Comparison of ENCODE assay signal across 26 cellular contexts in the genomic region with DNA sequence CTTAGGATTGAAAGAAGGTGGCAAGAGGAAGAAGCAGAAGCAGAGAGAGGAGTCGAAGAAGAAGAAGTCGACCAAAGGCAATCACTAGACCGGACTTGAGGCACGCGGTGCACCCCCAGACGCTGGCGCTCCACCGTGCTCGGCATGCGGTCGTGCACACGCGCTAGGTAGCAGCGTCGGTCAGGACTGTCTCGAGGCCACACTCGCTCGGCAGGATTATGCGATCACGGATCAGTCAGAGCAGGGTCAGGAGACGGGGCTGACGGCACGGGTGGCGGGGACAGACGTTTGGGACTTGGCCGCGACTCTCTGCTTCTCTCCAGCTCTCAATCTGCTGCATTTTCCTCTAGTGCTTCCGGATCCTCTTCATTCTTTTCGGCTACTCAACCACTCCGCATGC.
"Had no signal": no experiment of that assay in that cellular context is flagged by ENCODE, and none has a peak within 500 bp of the region (broad histone marks: within the 10 kb centered on the region; RNA-seq: fewer than 3 reads in every experiment).

No MANE protein-coding gene starts in this region.

- H3K4me1 ChIP-seq: gastrocnemius medialis, pancreas, suprapubic skin had no signal

- H3K27me3 Mint-ChIP-seq: effector memory CD8-positive, alpha-beta T cell; memory B cell; stimulated activated naive CD8-positive, alpha-beta T cell treated with anti-CD3 and anti-CD28 coated beads, Interleukin-15, amount 100 ng/mL, for 72 hours; type B pancreatic cell had no signal

- H3K27me3 ChIP-seq: gastrocnemius medialis, heart left ventricle, hepatocyte, neural progenitor cell, pancreas, suprapubic skin had no signal

- H3K36me3 ChIP-seq: neural progenitor cell had no signal

- H3K9me3 ChIP-seq: gastrocnemius medialis, heart left ventricle, pancreas, suprapubic skin had no signal

- DNase-seq: cortex of kidney; effector memory CD8-positive, alpha-beta T cell; foreskin fibroblast; gastrocnemius medialis; kidney; natural killer cell; occipital lobe; pancreas; stimulated activated CD4-positive, alpha-beta T cell treated with anti-CD3 and anti-CD28 coated beads, Interleukin-12 subunit alpha, Interleukin-12 subunit beta, amount 100 ng/mL, for 4 hours; stimulated activated CD4-positive, alpha-beta T cell treated with anti-CD3 and anti-CD28 coated beads, Interleukin-1b, Interleukin-23, amount 100 ng/mL, for 48 hours; stimulated activated CD4-positive, alpha-beta T cell treated with anti-CD3 and anti-CD28 coated beads, Interleukin-4, amount 100 ng/mL, for 1 hour; stimulated activated CD8-positive, alpha-beta memory T cell treated with anti-CD3 and anti-CD28 coated beads, Interleukin-4, amount 100 ng/mL, for 48 hours; stimulated activated naive CD4-positive, alpha-beta T cell; stimulated activated naive CD8-positive, alpha-beta T cell treated with anti-CD3 and anti-CD28 coated beads, Interleukin-15, amount 100 ng/mL, for 72 hours had no signal

- H3K27ac ChIP-seq: epithelial cell of prostate, gastrocnemius medialis, heart left ventricle, hepatocyte, neural progenitor cell, pancreas, suprapubic skin had no signal

- H3K9me3 Mint-ChIP-seq: effector memory CD8-positive, alpha-beta T cell; memory B cell; natural killer cell; stimulated activated naive CD8-positive, alpha-beta T cell treated with anti-CD3 and anti-CD28 coated beads, Interleukin-15, amount 100 ng/mL, for 72 hours; type B pancreatic cell had no signal

- H3K4me3 ChIP-seq: gastrocnemius medialis, heart left ventricle, hepatocyte, lung, neural progenitor cell, pancreas, smooth muscle cell, suprapubic skin had no signal

- H3K4me3 Mint-ChIP-seq: effector memory CD8-positive, alpha-beta T cell; memory B cell; natural killer cell; neural progenitor cell; stimulated activated naive CD8-positive, alpha-beta T cell treated with anti-CD3 and anti-CD28 coated beads, Interleukin-15, amount 100 ng/mL, for 72 hours; type B pancreatic cell had no signal

- ATAC-seq: effector memory CD8-positive, alpha-beta T cell; esophagus mucosa; gastrocnemius medialis; heart left ventricle; left lobe of liver; natural killer cell; pancreas; sciatic nerve had no signal

- H3K4me1 Mint-ChIP-seq: memory B cell had no signal

- H3K27ac Mint-ChIP-seq: memory B cell; natural killer cell; stimulated activated naive CD8-positive, alpha-beta T cell treated with anti-CD3 and anti-CD28 coated beads, Interleukin-15, amount 100 ng/mL, for 72 hours; type B pancreatic cell had no signal
